Comparison of ENCODE assay signal across 1 cellular context in genomic region chr7:107658467-107658866, GRCh38.
TF ChIP-seq lines count a peak whose summit lies in the region.

No MANE protein-coding gene starts in this region.

TF ChIP-seq in K562, 482 proteins besides CTCF, POLR2A, EP300 and RAD21:
- TF ChIP-seq SAFB (IDR thresholded peaks at IDR 0.05; ENCODE audit: borderline replicate concordance, low read depth, low read length) (no peak), ZNF830 (CRISPR knock-in tag; IDR thresholded peaks at IDR 0.05) (no peak), ZNF584 (CRISPR knock-in tag; IDR thresholded peaks at IDR 0.05; ENCODE audit: low read depth) (0 out of 2 replicates have a peak, but pooled peaks have one; percentile 25), STAT6 (CRISPR knock-in tag; IDR thresholded peaks at IDR 0.05) (no peak)
